18 cellular contexts compared by ENCODE assay signal in the genomic region with DNA sequence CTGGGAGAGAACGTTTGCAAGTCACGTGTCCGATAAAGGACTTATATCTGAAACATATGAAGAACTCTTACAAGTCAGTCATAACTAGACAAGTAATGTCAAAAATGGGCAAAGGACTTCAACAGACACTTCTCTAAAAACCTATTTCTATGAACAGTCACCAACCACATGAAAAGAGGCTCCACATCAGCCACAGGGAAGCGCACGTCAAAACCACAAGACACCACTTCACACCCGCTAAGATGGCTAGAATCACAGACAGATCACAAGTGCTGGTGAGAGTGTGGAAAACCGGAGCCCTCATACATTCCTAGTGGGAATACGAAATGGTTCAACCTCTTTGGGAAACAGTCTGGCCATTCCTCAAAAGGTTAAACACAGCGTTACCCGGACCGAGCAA. TPM values are rescaled to one million over a fixed set of nuclear protein-coding genes. Genes with fewer than 3 reads are reported as not detected.
DNase-seq lines count a peak whose midpoint lies in the region; ATAC-seq, FAIRE-seq and TF ChIP-seq lines count a peak whose summit lies in the region.
"Had no signal": no experiment of that assay in that cellular context is flagged by ENCODE, and none has a peak within 500 bp of the region (broad histone marks: within the 10 kb centered on the region; RNA-seq: fewer than 3 reads in every experiment).

No MANE protein-coding gene starts in this region.

- peak overlapping the region; percentile 56 to 75 for H3K27ac Mint-ChIP-seq in activated naive CD4-positive, alpha-beta T cell treated with anti-CD3 and anti-CD28 coated beads, Interleukin-2, amount 50 U/mL, for 72 hours
- H3K27ac Mint-ChIP-seq in T-helper 2 cell treated with Interferon-gamma antibody and Interleukin-4, amounts not matched to agents 5 μg/mL and 100 μg/mL, for 36 hours = peak overlapping the region; percentile 69
- H3K27ac Mint-ChIP-seq: activated CD4-positive, alpha-beta memory T cell treated with anti-CD3 and anti-CD28 coated beads for 36 hours had no signal

- CTCF ChIA-PET in RWPE1 (lab: Yijun Ruan, JAX) = interaction anchor here (0.6 to 0.9 kb wide), 2 partner anchors 21 to 221 kb away, joined by 3 to 5 read pairs; no protein-coding TSS in a partner anchor

- no peaks in the 10 kb centered on the region for H3K27me3 Mint-ChIP-seq in T-helper 2 cell treated with Interferon-gamma antibody and Interleukin-4, amounts not matched to agents 5 μg/mL and 100 μg/mL, for 36 hours (ENCODE audit: low read depth)
- H3K27me3 Mint-ChIP-seq: activated CD4-positive, alpha-beta memory T cell treated with anti-CD3 and anti-CD28 coated beads for 36 hours had no signal

- POLR2A ChIA-PET in RWPE1 (lab: Yijun Ruan, JAX; ENCODE audit: low non-redundant PET) = no interaction called here

- TF ChIP-seq POLR2A in GM12891 (IDR thresholded peaks at IDR 0.05; ENCODE audit: low read depth, low read length) = no peak

- H3K4me1 Mint-ChIP-seq in T-helper 2 cell treated with Interferon-gamma antibody and Interleukin-4, amounts not matched to agents 5 μg/mL and 100 μg/mL, for 36 hours (ENCODE audit: low read depth) = peaks cover 16% of the 10 kb centered on the region

- H3K4me3 Mint-ChIP-seq in T-helper 2 cell treated with Interferon-gamma antibody and Interleukin-4, amounts not matched to agents 5 μg/mL and 100 μg/mL, for 36 hours = peak overlapping the region; percentile 68
- H3K4me3 Mint-ChIP-seq: activated CD4-positive, alpha-beta memory T cell treated with anti-CD3 and anti-CD28 coated beads for 36 hours had no signal

- H3K9me3 Mint-ChIP-seq in activated naive CD4-positive, alpha-beta T cell treated with anti-CD3 and anti-CD28 coated beads, Interleukin-2, amount 50 U/mL, for 72 hours = no peaks in the 10 kb centered on the region
- H3K9me3 Mint-ChIP-seq in T-helper 2 cell treated with Interferon-gamma antibody and Interleukin-4, amounts not matched to agents 5 μg/mL and 100 μg/mL, for 36 hours = no peaks in the 10 kb centered on the region
- H3K9me3 Mint-ChIP-seq: activated CD4-positive, alpha-beta memory T cell treated with anti-CD3 and anti-CD28 coated beads for 36 hours had no signal

- no peak overlapping the region for H3K27ac ChIP-seq in RWPE1
- H3K27ac ChIP-seq: tibial artery had no signal

- peak; percentile 90 to 96 for ATAC-seq in activated naive CD4-positive, alpha-beta T cell treated with anti-CD3 and anti-CD28 coated beads, Interleukin-2, amount 50 U/mL, for 72 hours
- ATAC-seq in stimulated activated naive CD8-positive, alpha-beta T cell treated with anti-CD3 and anti-CD28 coated beads, Interleukin-15, Interleukin-2, amounts not matched to agents 100 U/mL and 50 U/mL, for 24 hours = peak; percentile 62

- H3K36me3 Mint-ChIP-seq in activated naive CD4-positive, alpha-beta T cell treated with anti-CD3 and anti-CD28 coated beads, Interleukin-2, amount 50 U/mL, for 72 hours = peaks cover 14 to 32% of the 10 kb centered on the region in 2 donors
- H3K36me3 Mint-ChIP-seq in T-helper 2 cell treated with Interferon-gamma antibody and Interleukin-4, amounts not matched to agents 5 μg/mL and 100 μg/mL, for 36 hours (ENCODE audit: low read depth) = peaks cover 53% of the 10 kb centered on the region

- no peak for FAIRE-seq in GM12891 (lab: Jason Lieb, UNC)
- FAIRE-seq: D721Med, endothelial cell of umbilical vein, RCC 7860 had no signal

- peak in 1 of 2 donors; percentile 57 for DNase-seq in activated naive CD4-positive, alpha-beta T cell treated with anti-CD3 and anti-CD28 coated beads, Interleukin-2, amount 50 U/mL, for 72 hours (ENCODE audit: low spot score in 2 of 2)
- no peak for DNase-seq in activated naive CD4-positive, alpha-beta T cell (lab: John Stamatoyannopoulos, UW)
- peak; percentile 54 for DNase-seq in T-helper 2 cell treated with Interferon-gamma antibody and Interleukin-4, amounts not matched to agents 5 μg/mL and 100 μg/mL, for 36 hours (ENCODE audit: low spot score)
- DNase-seq in activated gamma-delta T cell treated with anti-CD3 and anti-CD28 coated beads, Interleukin-2, amount 50 U/mL, for 16 hours (ENCODE audit: low read depth) = peak; percentile 25
- DNase-seq in stimulated activated naive CD8-positive, alpha-beta T cell treated with anti-CD3 and anti-CD28 coated beads, Interleukin-15, Interleukin-2, amounts not matched to agents 100 U/mL and 50 U/mL, for 24 hours = no peak
- DNase-seq in GOT3 (lab: John Stamatoyannopoulos, UW) (no peak), GM12891 (ENCODE audit: insufficient read length, low spot score) (no peak), RWPE1 (ENCODE audit: low spot score) (no peak)
- DNase-seq: ACHN; activated CD4-positive, alpha-beta memory T cell treated with anti-CD3 and anti-CD28 coated beads for 36 hours; amniotic stem cell; foreskin melanocyte; Kasumi-1; NCI-H1694 treated with DMSO at 0.1 percent for 48 hours; tibial artery had no signal

- TF ChIP-seq CTCF in RWPE1 (conservative IDR thresholded peaks at IDR 0.05; ENCODE audit: low read depth) = no peak

TF ChIP-seq in GM12891, 5 proteins besides CTCF, POLR2A, EP300 and RAD21:
- TF ChIP-seq POLR2AphosphoS5 (IDR thresholded peaks at IDR 0.05; ENCODE audit: low read depth, low read length) = no peak
- no peak for TF ChIP-seq PAX5 (IDR thresholded peaks at IDR 0.05; ENCODE audit: insufficient read depth, low read length, severe bottlenecking)
- no peak for TF ChIP-seq SPI1 (IDR thresholded peaks at IDR 0.05; ENCODE audit: low read depth, low read length)
- TF ChIP-seq POU2F2 (IDR thresholded peaks at IDR 0.05; ENCODE audit: low read depth, low read length) = no peak
- TF ChIP-seq TAF1 (IDR thresholded peaks at IDR 0.05; ENCODE audit: low read depth, low read length) = no peak

RNA-seq across cellular contexts. Expression of gene CARD9, which starts 11.5 kb away (rescaled TPM):
- total RNA-seq in activated naive CD4-positive, alpha-beta T cell treated with anti-CD3 and anti-CD28 coated beads, Interleukin-2, amount 50 U/mL, for 72 hours = 1 to 10 TPM; 1.3 to 1.7 TPM
- polyA plus RNA-seq in GM12891 (2012; ENCODE audit: low read depth, missing spikeins) = 0.33 TPM

RNA-seq across cellular contexts. Expression of gene SNAPC4, which starts 15.0 kb away (rescaled TPM):
- 10 to 100 TPM; 12.5 to 16.7 TPM for total RNA-seq in activated naive CD4-positive, alpha-beta T cell treated with anti-CD3 and anti-CD28 coated beads, Interleukin-2, amount 50 U/mL, for 72 hours
- 9.8 TPM for polyA plus RNA-seq in GM12891 (2012; ENCODE audit: low read depth, missing spikeins)

RNA-seq across cellular contexts. Expression of gene DNLZ, which starts 21.5 kb away (rescaled TPM):
- 10 to 100 TPM; 10.6 to 15.6 TPM for total RNA-seq in activated naive CD4-positive, alpha-beta T cell treated with anti-CD3 and anti-CD28 coated beads, Interleukin-2, amount 50 U/mL, for 72 hours
- polyA plus RNA-seq in GM12891 (2012; ENCODE audit: low read depth, missing spikeins) = 12.1 TPM

RNA-seq across cellular contexts. Expression of gene ENTR1, which starts 25.4 kb away (rescaled TPM):
- total RNA-seq in activated naive CD4-positive, alpha-beta T cell treated with anti-CD3 and anti-CD28 coated beads, Interleukin-2, amount 50 U/mL, for 72 hours = 10 to 100 TPM; 52.2 to 75.4 TPM
- 33.7 TPM for polyA plus RNA-seq in GM12891 (2012; ENCODE audit: low read depth, missing spikeins)

RNA-seq across cellular contexts. Expression of gene PMPCA, which starts 25.4 kb away (rescaled TPM):
- total RNA-seq in activated naive CD4-positive, alpha-beta T cell treated with anti-CD3 and anti-CD28 coated beads, Interleukin-2, amount 50 U/mL, for 72 hours = 100 to 1,000 TPM in 1 of 2 donors, 10 to 100 TPM in 1; 94.1 to 110 TPM
- polyA plus RNA-seq in GM12891 (2012; ENCODE audit: low read depth, missing spikeins) = 111 TPM

Comparison
In these comparisons a context has a peak if more than half of its experiments do, and no peak if none do; other contexts are left out.
1. DNase-seq: peak in T-helper 2 cell treated with Interferon-gamma antibody and Interleukin-4, amounts not matched to agents 5 μg/mL and 100 μg/mL, for 36 hours (single experiment) and activated gamma-delta T cell treated with anti-CD3 and anti-CD28 coated beads, Interleukin-2, amount 50 U/mL, for 16 hours (single experiment); none in activated naive CD4-positive, alpha-beta T cell (0 of 4), stimulated activated naive CD8-positive, alpha-beta T cell treated with anti-CD3 and anti-CD28 coated beads, Interleukin-15, Interleukin-2, amounts not matched to agents 100 U/mL and 50 U/mL, for 24 hours (single experiment), GOT3 (single experiment), GM12891 (single experiment) and RWPE1 (single experiment).